8 cellular contexts compared by ENCODE assay signal in the genomic region with DNA sequence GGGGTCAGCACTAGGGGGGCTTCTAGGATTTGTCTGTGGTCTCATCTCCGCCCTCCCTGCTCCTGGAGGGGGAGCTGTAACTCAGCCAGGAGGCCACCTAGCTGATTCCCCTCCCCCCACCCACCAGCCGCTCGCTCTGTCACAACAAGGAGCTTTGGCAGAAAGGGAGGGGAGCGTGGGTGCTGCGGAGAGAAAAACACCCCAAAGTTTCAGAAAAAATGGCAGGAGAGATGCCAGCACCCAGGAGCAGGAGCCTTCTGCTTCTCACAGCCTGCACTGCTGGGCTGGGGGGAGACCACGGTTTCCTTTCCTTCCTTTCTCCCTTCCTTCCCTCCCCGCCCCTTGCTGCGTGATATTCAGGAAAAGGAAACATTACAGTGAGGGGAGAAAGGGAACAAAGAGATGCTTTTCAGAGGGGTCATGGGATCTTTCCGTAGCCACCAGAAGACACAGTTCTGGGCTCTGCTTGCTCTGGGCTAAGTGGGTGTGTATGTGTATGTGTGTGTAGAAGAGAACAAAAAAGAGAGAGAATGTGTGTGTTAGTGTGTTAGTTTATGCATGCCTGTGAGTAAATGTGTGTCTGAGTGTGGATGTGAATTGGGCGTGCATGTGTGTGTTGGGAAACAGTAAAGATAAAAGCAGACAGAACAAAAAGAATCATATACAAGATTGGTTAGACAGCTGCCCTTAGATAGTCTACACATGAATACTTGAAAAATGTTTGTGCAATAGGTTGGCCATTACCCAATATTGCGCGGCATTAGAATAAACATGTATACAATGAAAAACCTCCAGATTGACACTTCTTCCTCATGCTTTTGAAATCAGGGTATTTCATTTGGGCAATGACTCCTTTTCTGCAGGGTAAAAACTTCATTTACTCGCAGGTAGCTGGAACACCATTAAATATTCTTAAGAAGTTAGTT. TPM values are rescaled to one million over a fixed set of nuclear protein-coding genes. Genes with fewer than 3 reads are reported as not detected.
A peak's percentile ranks its signal among the peaks of the same experiment; 100 is the strongest.
DNase-seq lines count a peak whose midpoint lies in the region; TF ChIP-seq lines count a peak whose summit lies in the region.

No MANE protein-coding gene starts in this region.

- H3K36me3 ChIP-seq in transverse colon: no peaks in the 10 kb centered on the region

- peak overlapping the region; percentile 19 to 62 (median 48) for H3K27ac ChIP-seq in transverse colon

- peak overlapping the region in 3 of 4 donors; percentile 11 to 42 (median 28) for H3K4me3 ChIP-seq in transverse colon

- peaks cover 9% of the 10 kb centered on the region for H3K4me1 Mint-ChIP-seq in activated CD4-positive, alpha-beta memory T cell treated with anti-CD3 and anti-CD28 coated beads for 36 hours (ENCODE audit: low read depth)
- peaks cover 6% of the 10 kb centered on the region for H3K4me1 Mint-ChIP-seq in activated CD4-positive, alpha-beta memory T cell treated with anti-CD3 and anti-CD28 coated beads, Interleukin-2, amount 10 ng/mL, durations not matched to agents 7 days and 5 days
- H3K4me1 Mint-ChIP-seq in T-helper 2 cell treated with Interferon-gamma antibody and Interleukin-4, amounts not matched to agents 5 μg/mL and 100 μg/mL, for 36 hours (ENCODE audit: low read depth): peaks cover 5% of the 10 kb centered on the region

- in situ Hi-C loops in transverse colon (cut with MboI; ENCODE audit: low pct_ligation_motif_present in 1 of 4, low pct_unique_long_range_greater_than_20kb in 1 of 4, low sequenced_read_pairs in 3 of 4): no loop called here

- no peak for TF ChIP-seq EP300 in transverse colon (IDR thresholded peaks at IDR 0.05; ENCODE audit: low read depth)

- H3K9me3 Mint-ChIP-seq in activated CD4-positive, alpha-beta memory T cell treated with anti-CD3 and anti-CD28 coated beads for 36 hours: no peaks in the 10 kb centered on the region
- H3K9me3 Mint-ChIP-seq in activated CD4-positive, alpha-beta memory T cell treated with anti-CD3 and anti-CD28 coated beads, Interleukin-2, amount 10 ng/mL, durations not matched to agents 7 days and 5 days: no peaks in the 10 kb centered on the region
- no peaks in the 10 kb centered on the region for H3K9me3 Mint-ChIP-seq in T-helper 2 cell treated with Interferon-gamma antibody and Interleukin-4, amounts not matched to agents 5 μg/mL and 100 μg/mL, for 36 hours

- POLR2A ChIA-PET in activated CD4-positive, alpha-beta memory T cell treated with anti-CD3 and anti-CD28 coated beads for 36 hours (lab: Charles Lee): interaction anchor here (0.6 kb wide), 1 partner anchor 38 kb away, joined by 4 read pairs; no protein-coding TSS in a partner anchor
- POLR2A ChIA-PET in activated CD4-positive, alpha-beta memory T cell treated with anti-CD3 and anti-CD28 coated beads, Interleukin-2, amount 10 ng/mL, durations not matched to agents 7 days and 5 days (lab: Charles Lee): no interaction called here

- intact Hi-C loops in activated CD4-positive, alpha-beta memory T cell treated with anti-CD3 and anti-CD28 coated beads for 36 hours (cut with micrococcal nuclease): no loop called here
- intact Hi-C loops in transverse colon (cut with DNase I; ENCODE audit: low total_unique reads): no loop called here

- H3K27me3 ChIP-seq in transverse colon: no peaks in the 10 kb centered on the region

- H3K4me1 ChIP-seq in transverse colon: peaks cover 6 to 20% (median 16%) of the 10 kb centered on the region in 4 donors

- WGBS in transverse colon (ENCODE audit: low coverage in 1 of 2), 2 donors: 37 to 67% methylated on average over 5 to 12 of the region's 13 CpGs

- no peak for TF ChIP-seq CTCF in transverse colon (IDR thresholded peaks at IDR 0.05)

- no peak overlapping the region for H3K27ac Mint-ChIP-seq in activated CD4-positive, alpha-beta memory T cell treated with anti-CD3 and anti-CD28 coated beads for 36 hours
- no peak overlapping the region for H3K27ac Mint-ChIP-seq in activated CD4-positive, alpha-beta memory T cell treated with anti-CD3 and anti-CD28 coated beads, Interleukin-2, amount 10 ng/mL, durations not matched to agents 7 days and 5 days
- no peak overlapping the region for H3K27ac Mint-ChIP-seq in T-helper 2 cell treated with Interferon-gamma antibody and Interleukin-4, amounts not matched to agents 5 μg/mL and 100 μg/mL, for 36 hours

- DNase-seq in activated CD4-positive, alpha-beta memory T cell treated with anti-CD3 and anti-CD28 coated beads for 36 hours: peak; percentile 17
- no peak for DNase-seq in activated CD4-positive, alpha-beta memory T cell treated with anti-CD3 and anti-CD28 coated beads, Interleukin-2, amount 10 ng/mL, durations not matched to agents 7 days and 5 days
- DNase-seq in cerebellar cortex (ENCODE audit: low spot score) (peak; percentile 16), left kidney (ENCODE audit: low read depth, low spot score) (peak; percentile 90), transverse colon (no peak), T-helper 1 cell (no peak), NCI-H510A (lab: John Stamatoyannopoulos, UW) (no peak)
- no peak for DNase-seq in T-helper 2 cell treated with Interferon-gamma antibody and Interleukin-4, amounts not matched to agents 5 μg/mL and 100 μg/mL, for 36 hours (ENCODE audit: low spot score)

- H3K27me3 Mint-ChIP-seq in activated CD4-positive, alpha-beta memory T cell treated with anti-CD3 and anti-CD28 coated beads for 36 hours: peaks cover 40% of the 10 kb centered on the region
- peaks cover 51% of the 10 kb centered on the region for H3K27me3 Mint-ChIP-seq in activated CD4-positive, alpha-beta memory T cell treated with anti-CD3 and anti-CD28 coated beads, Interleukin-2, amount 10 ng/mL, durations not matched to agents 7 days and 5 days
- H3K27me3 Mint-ChIP-seq in T-helper 2 cell treated with Interferon-gamma antibody and Interleukin-4, amounts not matched to agents 5 μg/mL and 100 μg/mL, for 36 hours (ENCODE audit: low read depth): peaks cover 50% of the 10 kb centered on the region

- H3K9me3 ChIP-seq in transverse colon: no peaks in the 10 kb centered on the region

- no peak for TF ChIP-seq POLR2A in transverse colon (IDR thresholded peaks at IDR 0.05)

- no peaks in the 10 kb centered on the region for H3K36me3 Mint-ChIP-seq in activated CD4-positive, alpha-beta memory T cell treated with anti-CD3 and anti-CD28 coated beads for 36 hours
- H3K36me3 Mint-ChIP-seq in activated CD4-positive, alpha-beta memory T cell treated with anti-CD3 and anti-CD28 coated beads, Interleukin-2, amount 10 ng/mL, durations not matched to agents 7 days and 5 days (ENCODE audit: low read depth): no peaks in the 10 kb centered on the region
- no peaks in the 10 kb centered on the region for H3K36me3 Mint-ChIP-seq in T-helper 2 cell treated with Interferon-gamma antibody and Interleukin-4, amounts not matched to agents 5 μg/mL and 100 μg/mL, for 36 hours (ENCODE audit: low read depth)

- H3K4me3 Mint-ChIP-seq in activated CD4-positive, alpha-beta memory T cell treated with anti-CD3 and anti-CD28 coated beads for 36 hours: no peak overlapping the region
- H3K4me3 Mint-ChIP-seq in activated CD4-positive, alpha-beta memory T cell treated with anti-CD3 and anti-CD28 coated beads, Interleukin-2, amount 10 ng/mL, durations not matched to agents 7 days and 5 days: no peak overlapping the region
- H3K4me3 Mint-ChIP-seq in T-helper 2 cell treated with Interferon-gamma antibody and Interleukin-4, amounts not matched to agents 5 μg/mL and 100 μg/mL, for 36 hours: no peak overlapping the region

- CTCF ChIA-PET in activated CD4-positive, alpha-beta memory T cell treated with anti-CD3 and anti-CD28 coated beads for 36 hours (lab: Charles Lee): no interaction called here
- CTCF ChIA-PET in activated CD4-positive, alpha-beta memory T cell treated with anti-CD3 and anti-CD28 coated beads, Interleukin-2, amount 10 ng/mL, durations not matched to agents 7 days and 5 days (lab: Charles Lee): interaction anchor here (0.6 kb wide), 1 partner anchor 14 kb away, joined by 5 read pairs; no protein-coding TSS in a partner anchor

RNA-seq across cellular contexts. Expression of a gene that starts 36.4 kb away (rescaled TPM):
- 100 to 1,000 TPM; 358 to 368 TPM for total RNA-seq in activated CD4-positive, alpha-beta memory T cell treated with anti-CD3 and anti-CD28 coated beads for 36 hours
- total RNA-seq in activated CD4-positive, alpha-beta memory T cell treated with anti-CD3 and anti-CD28 coated beads, Interleukin-2, amount 10 ng/mL, durations not matched to agents 7 days and 5 days: 100 to 1,000 TPM; 205 to 217 TPM
- 100 to 1,000 TPM in 3 of 4 donors, 10 to 100 TPM in 1; 82.7 to 236 (median 175) TPM for total RNA-seq in transverse colon

Comparison
In these comparisons a context has a peak if more than half of its experiments do, and no peak if none do; other contexts are left out.
1. DNase-seq: peak in activated CD4-positive, alpha-beta memory T cell treated with anti-CD3 and anti-CD28 coated beads for 36 hours (single experiment), cerebellar cortex (single experiment) and left kidney (single experiment); none in activated CD4-positive, alpha-beta memory T cell treated with anti-CD3 and anti-CD28 coated beads, Interleukin-2, amount 10 ng/mL, durations not matched to agents 7 days and 5 days (single experiment), transverse colon (single experiment), T-helper 2 cell treated with Interferon-gamma antibody and Interleukin-4, amounts not matched to agents 5 μg/mL and 100 μg/mL, for 36 hours (single experiment), T-helper 1 cell (0 of 5) and NCI-H510A (single experiment).